In genomic region chr11:45170484-45170883, GRCh38 we compare ENCODE assay signal across 21 cellular contexts. TPM values are rescaled to one million over a fixed set of nuclear protein-coding genes. Genes with fewer than 3 reads are reported as not detected.
DNase-seq lines count a peak whose midpoint lies in the region; ATAC-seq and TF ChIP-seq lines count a peak whose summit lies in the region.
"Had no signal": no experiment of that assay in that cellular context is flagged by ENCODE, and none has a peak within 500 bp of the region (broad histone marks: within the 10 kb centered on the region; RNA-seq: fewer than 3 reads in every experiment).

No MANE protein-coding gene starts in this region.

- H3K4me3 Mint-ChIP-seq in H9: no peak overlapping the region
- no peak overlapping the region for H3K4me3 Mint-ChIP-seq in progenitor cell of endocrine pancreas (ENCODE audit: low read depth)
- H3K4me3 Mint-ChIP-seq: CD4-positive, alpha-beta memory T cell; HFFc6; IgD-negative memory B cell had no signal

- no peak overlapping the region for H3K4me2 ChIP-seq in H9 (ENCODE audit: insufficient read depth, insufficient read length, low read length)
- H3K4me2 ChIP-seq: A549 had no signal

- H3K9me3 ChIP-seq in H9 (ENCODE audit: control insufficient read depth, low read depth, low read length) (no peaks in the 10 kb centered on the region), left lung (no peaks in the 10 kb centered on the region), aorta (ENCODE audit: control insufficient read depth, low read length) (no peaks in the 10 kb centered on the region)
- H3K9me3 ChIP-seq: A549 had no signal

- H2BK20ac ChIP-seq in H9 (ENCODE audit: low read depth, low read length, poor library complexity, severe bottlenecking): no peak overlapping the region

- TF ChIP-seq CTCF in H9 (conservative IDR thresholded peaks at IDR 0.05) (no peak), left lung (IDR thresholded peaks at IDR 0.05) (no peak), progenitor cell of endocrine pancreas (IDR thresholded peaks at IDR 0.05; ENCODE audit: unreplicated experiment) (no peak)

- H3K14ac ChIP-seq in H9 (ENCODE audit: insufficient read depth, low read length): no peak overlapping the region

- no peak overlapping the region for H2AFZ ChIP-seq in H9 (ENCODE audit: low read length)
- H2AFZ ChIP-seq: GM23248 had no signal

- no peak overlapping the region for H2BK12ac ChIP-seq in H9 (ENCODE audit: insufficient read length, low read depth, low read length)

- H3T11ph ChIP-seq in H9 (ENCODE audit: low read length): no peak overlapping the region

- no peaks in the 10 kb centered on the region for H3K23me2 ChIP-seq in H9 (ENCODE audit: insufficient read length, low read depth, low read length, poor library complexity, severe bottlenecking)

- H3K27ac Mint-ChIP-seq in H9 (peak overlapping the region in 1 of 3 experiments; percentile 57; a peak in 2 of 7 replicates), progenitor cell of endocrine pancreas (peak overlapping the region; percentile 14)
- H3K27ac Mint-ChIP-seq: HFFc6 had no signal

- H2AK5ac ChIP-seq in H9 (ENCODE audit: insufficient read length, low read length): no peak overlapping the region

- H4K5ac ChIP-seq in H9 (ENCODE audit: insufficient read length, low read depth, low read length): no peak overlapping the region

- H3K23ac ChIP-seq in H9 (ENCODE audit: insufficient read length, low read depth, low read length): no peak overlapping the region

- H3K9ac ChIP-seq in H9 (ENCODE audit: extremely low read depth, insufficient read length, low read length): no peak overlapping the region
- H3K9ac ChIP-seq: GM23248 had no signal

- H2BK120ac ChIP-seq in H9 (ENCODE audit: low read depth, low read length, poor library complexity, severe bottlenecking): no peak overlapping the region

- H3K79me2 ChIP-seq in H9 (ENCODE audit: insufficient read depth, low read length): no peaks in the 10 kb centered on the region

- ATAC-seq in left lung (peak; percentile 82), aorta (ENCODE audit: low FRiP score) (peak; percentile 30), GM19324 (IDR thresholded peaks at IDR 0.05; ENCODE audit: low FRiP score, unreplicated experiment) (no peak)
- ATAC-seq: A549, HepG2 had no signal

- peaks cover 5 to 8% of the 10 kb centered on the region in 2 experiments; a peak in 3 of 4 replicates for H3K4me1 Mint-ChIP-seq in H9
- peaks cover 7% of the 10 kb centered on the region for H3K4me1 Mint-ChIP-seq in progenitor cell of endocrine pancreas (ENCODE audit: low read depth)

- DNase-seq in H9 (no peak), left lung (no peak), progenitor cell of endocrine pancreas (ENCODE audit: low spot score, unreplicated experiment) (no peak), aorta (peak in 1 of 2 donors; percentile 27), CD1c-positive myeloid dendritic cell (ENCODE audit: extremely low spot score) (no peak), NCI-H446 (lab: John Stamatoyannopoulos, UW) (no peak)
- DNase-seq: AML-193; CD4-positive, alpha-beta memory T cell; DMS153; DMS79; GDM1; GM23248; HCEC 1CT; HFFc6; KBM-7 had no signal

- H3K36me3 Mint-ChIP-seq in H9 (ENCODE audit: insufficient read depth in 1 of 3, low read depth in 3 of 3) (no peaks in the 10 kb centered on the region), progenitor cell of endocrine pancreas (ENCODE audit: insufficient read depth) (no peaks in the 10 kb centered on the region)

- intact Hi-C loops in left lung (cut with DNase I): no loop called here
- intact Hi-C loops in aorta (cut with DNase I): no loop called here

- no peaks in the 10 kb centered on the region for H3K27me3 ChIP-seq in H9 (ENCODE audit: insufficient read depth, low read length)
- no peaks in the 10 kb centered on the region for H3K27me3 ChIP-seq in left lung
- H3K27me3 ChIP-seq in aorta (ENCODE audit: control insufficient read depth in 1 of 2, insufficient read depth in 2 of 2, low read length in 1 of 2): no peaks in the 10 kb centered on the region

- H4K8ac ChIP-seq in H9 (replicated peaks; ENCODE audit: insufficient read length, low read depth, low read length): no peak overlapping the region

- H3K9me3 Mint-ChIP-seq in H9: no peaks in the 10 kb centered on the region
- no peaks in the 10 kb centered on the region for H3K9me3 Mint-ChIP-seq in progenitor cell of endocrine pancreas (ENCODE audit: low read depth)
- H3K9me3 Mint-ChIP-seq: CD4-positive, alpha-beta memory T cell; HFFc6 had no signal

- WGBS in H9 (ENCODE audit: extremely low coverage, insufficient read length, low lambda C conversion rate): no CpG with 5 or more reads among the region's 2 CpGs
- WGBS in aorta, 2 donors: 88 to 89% methylated on average over 2 of the region's 2 CpGs

- H2BK15ac ChIP-seq in H9 (ENCODE audit: low read depth, low read length): no peak overlapping the region

- no peak overlapping the region for H3K27ac ChIP-seq in H9 (ENCODE audit: insufficient read length, low read depth, low read length)
- no peak overlapping the region for H3K27ac ChIP-seq in left lung
- no peak overlapping the region for H3K27ac ChIP-seq in aorta (ENCODE audit: low read depth in 1 of 2, low read length in 2 of 2)
- H3K27ac ChIP-seq: 22Rv1, A549, C4-2B, GM23248 had no signal

- H3K18ac ChIP-seq in H9 (ENCODE audit: insufficient read length, low read depth, low read length): peak overlapping the region; percentile 22

- H4K20me1 ChIP-seq in H9 (ENCODE audit: control insufficient read depth, insufficient read depth, insufficient read length): no peaks in the 10 kb centered on the region

- H3K56ac ChIP-seq in H9 (ENCODE audit: insufficient read length, low read depth, low read length): no peak overlapping the region

- no peak overlapping the region for H3K4ac ChIP-seq in H9 (ENCODE audit: low read depth, low read length)

- H2BK5ac ChIP-seq in H9 (ENCODE audit: insufficient read length, low read length): no peak overlapping the region

- H3K27me3 Mint-ChIP-seq in H9 (ENCODE audit: low read depth) (no peaks in the 10 kb centered on the region; the same call in 1 of the 2 replicates), progenitor cell of endocrine pancreas (no peaks in the 10 kb centered on the region)

- no peaks in the 10 kb centered on the region for H3K4me1 ChIP-seq in H9 (ENCODE audit: insufficient read depth, low read length)
- H3K4me1 ChIP-seq in left lung: no peaks in the 10 kb centered on the region
- H3K4me1 ChIP-seq in aorta (ENCODE audit: control insufficient read depth in 1 of 2, insufficient read depth in 2 of 2, low read length in 2 of 2): no peaks in the 10 kb centered on the region

- H3K36me3 ChIP-seq in left lung: no peaks in the 10 kb centered on the region
- H3K36me3 ChIP-seq in aorta (ENCODE audit: control insufficient read depth in 1 of 2, insufficient read depth in 2 of 2, low read length in 1 of 2): no peaks in the 10 kb centered on the region

- no peak overlapping the region for H4K91ac ChIP-seq in H9 (ENCODE audit: insufficient read length, low read depth, low read length)

- H3K4me3 ChIP-seq in left lung (no peak overlapping the region), aorta (ENCODE audit: low read length in 2 of 2) (no peak overlapping the region)
- H3K4me3 ChIP-seq: A549, GM23248 had no signal

- no peaks in the 10 kb centered on the region for H3K79me1 ChIP-seq in H9 (ENCODE audit: insufficient read depth, low read depth, low read length, poor library complexity, severe bottlenecking)

RNA-seq across cellular contexts. Expression of gene PRDM11, which starts 24.0 kb away (rescaled TPM):
- total RNA-seq in H9 (2021): 11.5 and 12.0 TPM in 2 replicates
- 10 to 100 TPM; 13.6 to 13.8 TPM for total RNA-seq in left lung
- 23.7 and 27.1 TPM in 2 replicates for total RNA-seq in progenitor cell of endocrine pancreas
- 10 to 100 TPM; 23.6 to 29.6 TPM for total RNA-seq in aorta
- 10 to 100 TPM in 1 of 2 donors, 1 to 10 TPM in 1; 6.1 to 12.3 TPM for polyA plus RNA-seq in aorta
